Comparison of ENCODE assay signal across 10 cellular contexts in the genomic region with DNA sequence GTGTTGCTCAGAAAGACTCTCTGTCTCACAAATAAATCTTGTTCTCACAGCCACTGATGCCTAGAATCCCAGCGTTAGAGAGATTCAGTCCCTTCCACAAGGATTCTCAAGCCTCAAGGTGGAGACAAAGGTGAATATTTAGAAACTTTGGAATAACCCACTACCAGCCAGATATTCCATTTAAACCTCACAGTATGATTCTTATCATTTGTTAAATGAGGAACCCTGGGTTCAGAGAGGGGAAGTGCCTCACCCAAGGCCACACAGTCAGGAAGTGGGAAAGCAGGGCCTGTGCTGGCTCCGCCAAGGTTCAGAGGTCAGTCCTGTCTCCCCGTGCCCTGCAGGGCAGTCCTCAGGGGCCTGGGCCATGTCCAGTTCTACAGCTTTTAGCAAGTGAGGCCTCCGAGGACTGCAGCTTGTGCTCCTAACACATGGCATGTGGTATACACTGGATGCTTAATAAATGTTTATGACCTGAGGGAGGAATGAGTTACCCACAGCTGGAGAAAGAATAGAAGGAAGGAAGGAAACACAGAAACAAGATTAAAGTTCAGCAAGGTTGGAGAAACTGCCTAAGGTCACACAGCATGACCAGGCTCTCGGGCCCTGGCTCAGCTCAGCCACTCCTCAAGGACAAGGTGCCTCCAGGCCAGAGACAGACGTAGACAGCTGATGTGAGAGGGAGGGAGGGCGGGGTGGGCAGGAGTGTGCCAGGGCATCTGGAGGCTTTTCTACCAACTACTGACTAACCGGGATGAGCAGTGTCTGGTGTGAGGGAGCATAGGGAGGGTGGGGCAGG. TPM values are rescaled to one million over a fixed set of nuclear protein-coding genes. Genes with fewer than 3 reads are reported as not detected.
DNase-seq lines count a peak whose midpoint lies in the region; ATAC-seq and TF ChIP-seq lines count a peak whose summit lies in the region.
"Had no signal": no experiment of that assay in that cellular context is flagged by ENCODE, and none has a peak within 500 bp of the region (broad histone marks: within the 10 kb centered on the region; RNA-seq: fewer than 3 reads in every experiment).

No MANE protein-coding gene starts in this region.

- no peak for ATAC-seq in GM23338

- H3F3A ChIP-seq in GM23338 (replicated peaks; ENCODE audit: low read depth): no peaks in the 10 kb centered on the region

- H3K9me3 Mint-ChIP-seq in GM23338: no peaks in the 10 kb centered on the region

- H4K91ac ChIP-seq in trophoblast cell (ENCODE audit: low read depth, low read length): peak overlapping the region; percentile 96

- H2AFZ ChIP-seq in fibroblast of lung (ENCODE audit: low read length) (no peak overlapping the region), trophoblast cell (ENCODE audit: insufficient read depth, low read length, poor library complexity) (no peak overlapping the region), GM23338 (no peak overlapping the region)

- WGBS in trophoblast cell (ENCODE audit: extremely low coverage, insufficient coverage, insufficient read length): no CpG with 5 or more reads among the region's 8 CpGs

- H3K4me1 ChIP-seq in SJCRH30 (peaks cover 41% of the 10 kb centered on the region), fibroblast of lung (ENCODE audit: control insufficient read depth, extremely low read depth, insufficient read depth, low read length) (peaks cover 50% of the 10 kb centered on the region), trophoblast cell (ENCODE audit: control insufficient read depth in 1 of 2, insufficient read depth in 2 of 2, low read length in 2 of 2) (peaks cover 59 to 61% of the 10 kb centered on the region in 2 experiments), GM23338 (ENCODE audit: insufficient read depth) (no peaks in the 10 kb centered on the region)

- H3K23ac ChIP-seq in trophoblast cell (ENCODE audit: low read length): no peak overlapping the region

- peak overlapping the region; percentile 92 for H2BK5ac ChIP-seq in trophoblast cell (ENCODE audit: low read depth, low read length, poor library complexity)

- TF ChIP-seq CTCF in fibroblast of lung (conservative IDR thresholded peaks at IDR 0.05 in 1 of 2, IDR thresholded peaks at IDR 0.05 in 1 of 2; ENCODE audit: low read depth in 1 of 2, low read length in 2 of 2): no peak
- TF ChIP-seq CTCF in GM23338 (conservative IDR thresholded peaks at IDR 0.05; ENCODE audit: low read depth in 2 of 2): no peak

- H3K36me3 Mint-ChIP-seq in GM23338 (ENCODE audit: low read depth): no peaks in the 10 kb centered on the region

- H3K4me3 Mint-ChIP-seq in GM23338: no peak overlapping the region

- peak overlapping the region; percentile 53 for H2AK5ac ChIP-seq in trophoblast cell (ENCODE audit: low read length)

- H3K27ac Mint-ChIP-seq in GM23338: no peak overlapping the region

- no peaks in the 10 kb centered on the region for H3K9me2 ChIP-seq in GM23338 (ENCODE audit: insufficient read depth)

- peak; percentile 48 for DNase-seq in ELR (ENCODE audit: low read depth)
- DNase-seq in SJCRH30: peak; percentile 67 to 74
- DNase-seq in fibroblast of lung (ENCODE audit: low read depth in 2 of 2): no peak
- DNase-seq in trophoblast cell: peak; percentile 66 to 68
- no peak for DNase-seq in central memory CD4-positive, alpha-beta T cell
- DNase-seq in GOT3 (lab: John Stamatoyannopoulos, UW): no peak
- no peak for DNase-seq in anterior cingulate cortex (lab: John Stamatoyannopoulos, UW)
- no peak for DNase-seq in GM23338 (ENCODE audit: low spot score)
- DNase-seq: DMS 273 treated with DMSO at 0.1 percent for 48 hours, NCI-H1417 had no signal

- peak overlapping the region; percentile 88 for H2BK12ac ChIP-seq in trophoblast cell (ENCODE audit: low read length)

- H3K79me2 ChIP-seq in fibroblast of lung (ENCODE audit: control insufficient read depth, insufficient read depth, low read length): peaks cover 4% of the 10 kb centered on the region
- H3K79me2 ChIP-seq in trophoblast cell (ENCODE audit: control insufficient read depth, insufficient read depth, low read length, poor library complexity): peaks cover 6% of the 10 kb centered on the region
- no peaks in the 10 kb centered on the region for H3K79me2 ChIP-seq in GM23338 (replicated peaks; ENCODE audit: insufficient read depth)

- H4K20me1 ChIP-seq in fibroblast of lung (ENCODE audit: control insufficient read depth, extremely low read depth, insufficient read depth, low read length) (no peaks in the 10 kb centered on the region), GM23338 (replicated peaks; ENCODE audit: insufficient read depth) (no peaks in the 10 kb centered on the region)

- H4K12ac ChIP-seq in trophoblast cell (ENCODE audit: low read depth, low read length): no peak overlapping the region

- H3K14ac ChIP-seq in trophoblast cell (ENCODE audit: low read length): peak overlapping the region; percentile 63

- no peak overlapping the region for H3K4ac ChIP-seq in trophoblast cell (ENCODE audit: low read depth, low read length)

- H2BK120ac ChIP-seq in trophoblast cell (ENCODE audit: insufficient read depth, low read length, poor library complexity): peak overlapping the region; percentile 89

- H3K4me3 ChIP-seq in SJCRH30 (no peak overlapping the region), fibroblast of lung (replicated peaks in 1 of 4; ENCODE audit: control extremely low read depth in 1 of 4, insufficient read depth in 1 of 4, low read depth in 3 of 4, low read length in 4 of 4) (no peak overlapping the region), trophoblast cell (ENCODE audit: low read depth, low read length) (no peak overlapping the region), GM23338 (no peak overlapping the region)

- H3K9me3 ChIP-seq in SJCRH30 (replicated peaks) (no peaks in the 10 kb centered on the region), fibroblast of lung (ENCODE audit: control insufficient read depth, insufficient read depth, low read depth, low read length) (no peaks in the 10 kb centered on the region), trophoblast cell (ENCODE audit: insufficient read depth, low read depth, low read length) (no peaks in the 10 kb centered on the region)

- H3K79me1 ChIP-seq in trophoblast cell (ENCODE audit: low read length): peaks cover 65% of the 10 kb centered on the region

- H3K27ac ChIP-seq in SJCRH30 (no peak overlapping the region), fibroblast of lung (ENCODE audit: insufficient read depth, low read length) (peak overlapping the region; percentile 69), trophoblast cell (ENCODE audit: low read depth, low read length) (peak overlapping the region; percentile 95), GM23338 (ENCODE audit: low read depth) (no peak overlapping the region)

- no peak overlapping the region for H3K9ac ChIP-seq in fibroblast of lung (ENCODE audit: insufficient read depth, low read length)
- no peak overlapping the region for H3K9ac ChIP-seq in trophoblast cell (ENCODE audit: low read length)

- H3K27me3 Mint-ChIP-seq in GM23338 (ENCODE audit: insufficient read depth, low read depth, poor library complexity): peaks cover 5% of the 10 kb centered on the region

- H4K8ac ChIP-seq in trophoblast cell (ENCODE audit: low read depth, low read length): peak overlapping the region; percentile 57

- H3K27me3 ChIP-seq in SJCRH30: no peaks in the 10 kb centered on the region
- H3K27me3 ChIP-seq in fibroblast of lung (ENCODE audit: control insufficient read depth, insufficient read depth, low read length): no peaks in the 10 kb centered on the region
- H3K27me3 ChIP-seq in trophoblast cell (ENCODE audit: insufficient read depth, low read length): no peaks in the 10 kb centered on the region
- no peaks in the 10 kb centered on the region for H3K27me3 ChIP-seq in GM23338 (ENCODE audit: insufficient read depth)

- H3K18ac ChIP-seq in trophoblast cell (ENCODE audit: low read length): peak overlapping the region; percentile 56

- no peak overlapping the region for H3K4me2 ChIP-seq in fibroblast of lung (ENCODE audit: extremely low read depth, insufficient read depth, low read length)
- no peak overlapping the region for H3K4me2 ChIP-seq in trophoblast cell (ENCODE audit: low read length)
- no peak overlapping the region for H3K4me2 ChIP-seq in GM23338

- peaks cover 2% of the 10 kb centered on the region; the same call in 2 of the 3 replicates for H3K4me1 Mint-ChIP-seq in GM23338

- H3K36me3 ChIP-seq in SJCRH30 (no peaks in the 10 kb centered on the region), fibroblast of lung (ENCODE audit: control insufficient read depth, insufficient read depth, low read length) (no peaks in the 10 kb centered on the region), trophoblast cell (ENCODE audit: control insufficient read depth in 1 of 2, insufficient read depth in 2 of 2, low read length in 2 of 2) (peaks cover under 1 to 3% of the 10 kb centered on the region in 2 experiments), GM23338 (ENCODE audit: insufficient read depth) (no peaks in the 10 kb centered on the region)

RNA-seq across cellular contexts. Expression of gene TGM2, which starts 3.9 kb away (rescaled TPM):
- 0.10 and 0.13 TPM in 2 replicates for total RNA-seq in SJCRH30 (2014; rRNA removed; shearing (Covaris generic))
- total RNA-seq in fibroblast of lung: 58.6 and 103 TPM in 2 replicates
- polyA plus RNA-seq in fibroblast of lung: 129 and 238 TPM in 2 replicates
- polyA plus RNA-seq in fibroblast of lung (2012): 135 and 254 TPM in 2 replicates
- 160 and 334 TPM in 2 replicates for polyA minus RNA-seq in fibroblast of lung (ENCODE audit: low replicate concordance)
- 330 and 332 TPM in 2 replicates for polyA plus RNA-seq in trophoblast cell (2013)
- 0.19 and 1.0 TPM in 2 replicates for total RNA-seq in GM23338 (2014; rRNA removed; shearing (Covaris generic))
- polyA plus RNA-seq in GM23338 (2016; fragmentation: Nextera tagmentation; extraction: Ambion mirVana): 0.45 and 0.49 TPM in 2 replicates

Comparison
In these comparisons a context has a peak if more than half of its experiments do, and no peak if none do; other contexts are left out.
1. DNase-seq: peak in ELR (single experiment), SJCRH30 (2 of 2) and trophoblast cell (2 of 2); none in fibroblast of lung (0 of 2), central memory CD4-positive, alpha-beta T cell (single experiment), GOT3 (single experiment), anterior cingulate cortex (0 of 58) and GM23338 (single experiment).
2. H3K27ac ChIP-seq: peak in fibroblast of lung (single experiment) and trophoblast cell (single experiment); none in SJCRH30 (single experiment) and GM23338 (single experiment).
3. RNA of gene TGM2, which starts 3.9 kb away (total RNA-seq): 58.6 to 103 TPM in fibroblast of lung; 0.19 to 1.0 TPM in GM23338 and 0.10 to 0.13 TPM in SJCRH30; every median in the first group is over 10 times any median in the second.